ENCODE assay signal across 22 cellular contexts in genomic region chr7:124781418-124781817, GRCh38.
"Had no signal": no experiment of that assay in that cellular context is flagged by ENCODE, and none has a peak within 500 bp of the region (broad histone marks: within the 10 kb centered on the region; RNA-seq: fewer than 3 reads in every experiment).

No MANE protein-coding gene starts in this region.

- H3K9me3 Mint-ChIP-seq: endodermal cell; memory B cell; stimulated activated naive CD8-positive, alpha-beta T cell treated with anti-CD3 and anti-CD28 coated beads, Interleukin-15, amount 100 ng/mL, for 72 hours had no signal

- H3K9me3 ChIP-seq: neutrophil, psoas muscle, spleen, testis, tibial nerve had no signal

- DNase-seq: cerebellar nuclear complex; dermis blood vessel endothelial cell; endodermal cell; erythroblast; foreskin keratinocyte; head of caudate nucleus; kidney; naive B cell; psoas muscle; retina; spleen; stimulated activated CD4-positive, alpha-beta T cell treated with anti-CD3 and anti-CD28 coated beads, Interleukin-15, amount 100 ng/mL, for 24 hours; stimulated activated CD4-positive, alpha-beta T cell treated with anti-CD3 and anti-CD28 coated beads, Interleukin-1b, Interleukin-23, amount 100 ng/mL, for 48 hours; stimulated activated CD4-positive, alpha-beta T cell treated with anti-CD3 and anti-CD28 coated beads, Interleukin-4, amount 100 ng/mL, for 24 hours; stimulated activated naive B cell treated with anti-CD40 and anti-IgM and Interleukin-4, amounts not matched to agents 10 μg/mL and 1 μg/mL and 100 μg/mL, for 72 hours; stimulated activated naive CD8-positive, alpha-beta T cell treated with anti-CD3 and anti-CD28 coated beads, Interleukin-15, amount 100 ng/mL, for 72 hours; testis had no signal

- H3K4me1 Mint-ChIP-seq: memory B cell; naive B cell; stimulated activated naive B cell treated with anti-CD40 and anti-IgM and Interleukin-4, amounts not matched to agents 10 μg/mL and 1 μg/mL and 100 μg/mL, for 72 hours; stimulated activated naive CD8-positive, alpha-beta T cell treated with anti-CD3 and anti-CD28 coated beads, Interleukin-15, amount 100 ng/mL, for 72 hours had no signal

- H3K27ac Mint-ChIP-seq: endodermal cell; memory B cell; stimulated activated naive B cell treated with anti-CD40 and anti-IgM and Interleukin-4, amounts not matched to agents 10 μg/mL and 1 μg/mL and 100 μg/mL, for 72 hours; stimulated activated naive CD8-positive, alpha-beta T cell treated with anti-CD3 and anti-CD28 coated beads, Interleukin-15, amount 100 ng/mL, for 72 hours had no signal

- H3K4me3 ChIP-seq: hepatocyte, psoas muscle, spleen, testis, tibial nerve had no signal

- H3K27ac ChIP-seq: foreskin keratinocyte, hepatocyte, neutrophil, psoas muscle, spleen, testis, tibial nerve had no signal

- H3K4me1 ChIP-seq: foreskin keratinocyte, psoas muscle, spleen, testis, tibial nerve had no signal

- ATAC-seq: psoas muscle; sciatic nerve; stimulated activated naive B cell treated with anti-CD40 and anti-IgM and Interleukin-4, amounts not matched to agents 10 μg/mL and 1 μg/mL and 100 μg/mL, for 72 hours; stimulated activated naive CD8-positive, alpha-beta T cell treated with anti-CD3 and anti-CD28 coated beads, Interleukin-15, amount 100 ng/mL, for 72 hours had no signal

- H3K4me3 Mint-ChIP-seq: endodermal cell; memory B cell; naive B cell; stimulated activated naive B cell treated with anti-CD40 and anti-IgM and Interleukin-4, amounts not matched to agents 10 μg/mL and 1 μg/mL and 100 μg/mL, for 72 hours; stimulated activated naive CD8-positive, alpha-beta T cell treated with anti-CD3 and anti-CD28 coated beads, Interleukin-15, amount 100 ng/mL, for 72 hours had no signal

- H3K79me2 ChIP-seq: hepatocyte had no signal

- H3K4me2 ChIP-seq: hepatocyte had no signal

- H3K36me3 ChIP-seq: neutrophil, spleen, tibial nerve had no signal

- H2AFZ ChIP-seq: hepatocyte had no signal

- H3K27me3 ChIP-seq: foreskin keratinocyte, hepatocyte, testis, tibial nerve had no signal

- H3K36me3 Mint-ChIP-seq: memory B cell; naive B cell; stimulated activated naive B cell treated with anti-CD40 and anti-IgM and Interleukin-4, amounts not matched to agents 10 μg/mL and 1 μg/mL and 100 μg/mL, for 72 hours had no signal
